ENCODE assay signal across 11 cellular contexts in the genomic region with DNA sequence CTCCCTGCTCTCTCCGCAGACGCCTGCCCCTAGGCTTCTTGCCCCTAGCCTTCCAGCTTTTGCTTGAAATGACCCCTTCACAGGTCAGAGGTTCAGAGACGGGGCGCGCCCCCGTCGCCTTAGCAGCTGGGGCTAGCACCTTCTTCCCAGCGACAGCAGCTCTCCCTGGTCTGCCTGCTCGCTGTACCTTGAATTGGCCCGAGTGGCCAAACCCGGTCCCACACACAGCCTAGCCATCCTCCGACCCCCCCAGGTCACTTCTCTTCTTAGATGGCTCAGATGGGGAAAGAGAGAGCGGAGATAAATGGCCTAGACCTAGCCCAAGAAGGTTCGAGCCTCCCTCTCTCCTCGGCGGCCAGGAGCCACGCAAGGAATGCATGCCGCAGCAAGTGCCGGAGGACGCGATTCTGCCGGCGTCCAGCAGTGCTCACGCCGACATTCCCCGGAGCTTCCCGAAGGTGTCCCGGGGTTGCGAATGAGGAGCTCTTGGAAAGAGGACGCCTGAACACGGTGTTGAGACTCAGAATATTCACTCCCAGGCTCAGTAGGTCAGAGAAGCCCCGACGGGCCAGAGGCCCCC. TPM values are rescaled to one million over a fixed set of nuclear protein-coding genes. Genes with fewer than 3 reads are reported as not detected.
DNase-seq lines count a peak whose midpoint lies in the region; TF ChIP-seq lines count a peak whose summit lies in the region.
"Had no signal": no experiment of that assay in that cellular context is flagged by ENCODE, and none has a peak within 500 bp of the region (broad histone marks: within the 10 kb centered on the region; RNA-seq: fewer than 3 reads in every experiment).

No MANE protein-coding gene starts in this region.

- peaks cover 5% of the 10 kb centered on the region for H3K4me1 Mint-ChIP-seq in activated CD4-positive, alpha-beta T cell treated with anti-CD3 and anti-CD28 coated beads, Interleukin-2, amount 10 ng/mL, durations not matched to agents 7 days and 5 days
- peaks cover 29% of the 10 kb centered on the region for H3K4me1 Mint-ChIP-seq in endodermal cell

- H3K27me3 ChIP-seq in endodermal cell (ENCODE audit: control insufficient read depth, insufficient read depth, low read length, poor library complexity, severe bottlenecking) (peaks cover 100% of the 10 kb centered on the region), sigmoid colon (peaks cover 53 to 100% (median 77%) of the 10 kb centered on the region in 3 donors)

- H3K9me3 ChIP-seq in endodermal cell (ENCODE audit: control insufficient read depth, low read length) (no peaks in the 10 kb centered on the region), sigmoid colon (no peaks in the 10 kb centered on the region)

- TF ChIP-seq CTCF in NB4 (IDR thresholded peaks at IDR 0.05; ENCODE audit: low read depth, low read length) (no peak), endodermal cell (conservative IDR thresholded peaks at IDR 0.05) (no peak), sigmoid colon (IDR thresholded peaks at IDR 0.05) (no peak)

- H3K36me3 Mint-ChIP-seq in activated CD4-positive, alpha-beta T cell treated with anti-CD3 and anti-CD28 coated beads, Interleukin-2, amount 10 ng/mL, durations not matched to agents 7 days and 5 days (ENCODE audit: low read depth), result no peaks in the 10 kb centered on the region
- no peaks in the 10 kb centered on the region for H3K36me3 Mint-ChIP-seq in endodermal cell (ENCODE audit: low read depth)

- CTCF ChIA-PET in activated CD4-positive, alpha-beta T cell treated with anti-CD3 and anti-CD28 coated beads, Interleukin-2, amount 10 ng/mL, durations not matched to agents 7 days and 5 days (lab: Charles Lee), result interaction anchor here (0.6 to 2.0 kb wide), 2 partner anchors 61 to 141 kb away, joined by 4 to 6 read pairs; no protein-coding TSS in a partner anchor

- no peak overlapping the region for H3K27ac Mint-ChIP-seq in activated CD4-positive, alpha-beta T cell treated with anti-CD3 and anti-CD28 coated beads, Interleukin-2, amount 10 ng/mL, durations not matched to agents 7 days and 5 days
- H3K27ac Mint-ChIP-seq in endodermal cell, result no peak overlapping the region

- POLR2A ChIA-PET in activated CD4-positive, alpha-beta T cell treated with anti-CD3 and anti-CD28 coated beads, Interleukin-2, amount 10 ng/mL, durations not matched to agents 7 days and 5 days (lab: Charles Lee), result no interaction called here

- DNase-seq in activated CD4-positive, alpha-beta T cell treated with anti-CD3 and anti-CD28 coated beads, Interleukin-2, amount 10 ng/mL, durations not matched to agents 7 days and 5 days, result no peak
- no peak for DNase-seq in activated CD4-positive, alpha-beta T cell treated with anti-CD3 and anti-CD28 coated beads, Interleukin-2, amount 50 U/mL, for 4 hours
- DNase-seq in NB4 (ENCODE audit: low read depth) (no peak), endodermal cell (peak; percentile 63), sigmoid colon (no peak), nucleus accumbens (lab: John Stamatoyannopoulos, UW) (no peak), MV-4-11 (lab: John Stamatoyannopoulos, UW) (no peak)
- DNase-seq in stimulated activated CD4-positive, alpha-beta T cell treated with anti-CD3 and anti-CD28 coated beads, Interleukin-1b, Interleukin-23, amount 100 ng/mL, for 48 hours, result no peak
- DNase-seq: activated gamma-delta T cell, NCI-H446 treated with DMSO at 0.1 percent for 48 hours had no signal

- TF ChIP-seq POLR2A in NB4 (IDR thresholded peaks at IDR 0.05; ENCODE audit: extremely low read depth, insufficient read length) (no peak), sigmoid colon (IDR thresholded peaks at IDR 0.05) (no peak)

- H3K4me1 ChIP-seq in endodermal cell (ENCODE audit: control insufficient read depth, insufficient read depth, low read length), result peaks cover 15% of the 10 kb centered on the region
- peaks cover 0 to 32% (median 21%) of the 10 kb centered on the region in 4 donors for H3K4me1 ChIP-seq in sigmoid colon

- H3K27ac ChIP-seq in endodermal cell (ENCODE audit: low read depth, low read length), result no peak overlapping the region
- peak overlapping the region in 1 of 4 donors; percentile 47 for H3K27ac ChIP-seq in sigmoid colon

- H3K27me3 Mint-ChIP-seq in activated CD4-positive, alpha-beta T cell treated with anti-CD3 and anti-CD28 coated beads, Interleukin-2, amount 10 ng/mL, durations not matched to agents 7 days and 5 days, result peaks cover 85% of the 10 kb centered on the region
- peaks cover 100% of the 10 kb centered on the region for H3K27me3 Mint-ChIP-seq in endodermal cell (ENCODE audit: insufficient read depth)

- 0 to 4% methylated on average over 3 to 33 of the region's 33 CpGs for WGBS in endodermal cell (ENCODE audit: insufficient coverage in 1 of 2, insufficient read length in 1 of 2), 2 experiments
- 2 to 4% methylated on average over 33 of the region's 33 CpGs for WGBS in sigmoid colon, 2 donors

- no peak overlapping the region for H3K9ac ChIP-seq in endodermal cell (ENCODE audit: extremely low read depth, low read length, poor library complexity, severe bottlenecking)

- peak overlapping the region; percentile 30 for H3K4me3 Mint-ChIP-seq in activated CD4-positive, alpha-beta T cell treated with anti-CD3 and anti-CD28 coated beads, Interleukin-2, amount 10 ng/mL, durations not matched to agents 7 days and 5 days
- peak overlapping the region; percentile 37 for H3K4me3 Mint-ChIP-seq in endodermal cell

- H3K9me3 Mint-ChIP-seq in activated CD4-positive, alpha-beta T cell treated with anti-CD3 and anti-CD28 coated beads, Interleukin-2, amount 10 ng/mL, durations not matched to agents 7 days and 5 days, result no peaks in the 10 kb centered on the region
- no peaks in the 10 kb centered on the region for H3K9me3 Mint-ChIP-seq in endodermal cell

- no peak for TF ChIP-seq EP300 in sigmoid colon (IDR thresholded peaks at IDR 0.05)

- H3K36me3 ChIP-seq in endodermal cell (ENCODE audit: control insufficient read depth, insufficient read depth, low read length) (no peaks in the 10 kb centered on the region), sigmoid colon (no peaks in the 10 kb centered on the region)

- H3K4me3 ChIP-seq in NB4 (ENCODE audit: low read depth, low read length) (peak overlapping the region; percentile 48), endodermal cell (ENCODE audit: low read length) (no peak overlapping the region), sigmoid colon (peak overlapping the region in 3 of 4 donors; percentile 15 to 19 (median 17))

- intact Hi-C loops in sigmoid colon (cut with DNase I), result no loop called here

RNA-seq across cellular contexts. Expression of gene CDX2, which starts 1.3 kb away (rescaled TPM):
- not detected for total RNA-seq in activated CD4-positive, alpha-beta T cell treated with anti-CD3 and anti-CD28 coated beads, Interleukin-2, amount 10 ng/mL, durations not matched to agents 7 days and 5 days
- total RNA-seq in endodermal cell, result not detected
- polyA plus RNA-seq in endodermal cell (2013, experiment 1 of 2), result 1.0 TPM
- 0.58 TPM for polyA plus RNA-seq in endodermal cell (2013, experiment 2 of 2)
- total RNA-seq in sigmoid colon, result not detected
- 100 to 1,000 TPM; 146 to 220 (median 168) TPM for polyA plus RNA-seq in sigmoid colon
- total RNA-seq: omental fat pad had no signal

RNA-seq across cellular contexts. Expression of gene URAD, which starts 20.7 kb away (rescaled TPM):
- total RNA-seq in activated CD4-positive, alpha-beta T cell treated with anti-CD3 and anti-CD28 coated beads, Interleukin-2, amount 10 ng/mL, durations not matched to agents 7 days and 5 days, result not detected
- total RNA-seq in endodermal cell, result not detected
- polyA plus RNA-seq in endodermal cell (2013, experiment 1 of 2), result 0.50 TPM
- 0.50 TPM for polyA plus RNA-seq in endodermal cell (2013, experiment 2 of 2)
- not detected for total RNA-seq in sigmoid colon
- 10 to 100 TPM; 15.4 to 30.6 (median 20.8) TPM for polyA plus RNA-seq in sigmoid colon

RNA-seq across cellular contexts. Expression of gene PDX1, which starts 48.0 kb away (rescaled TPM):
- total RNA-seq in activated CD4-positive, alpha-beta T cell treated with anti-CD3 and anti-CD28 coated beads, Interleukin-2, amount 10 ng/mL, durations not matched to agents 7 days and 5 days, result not detected
- total RNA-seq in endodermal cell, result not detected
- not detected for polyA plus RNA-seq in endodermal cell (2013, experiment 1 of 2)
- not detected for polyA plus RNA-seq in endodermal cell (2013, experiment 2 of 2)
- not detected for total RNA-seq in sigmoid colon
- under 1 TPM in 2 of 3 donors, not detected in 1; under 0.01 to 0.39 TPM for polyA plus RNA-seq in sigmoid colon
- total RNA-seq: omental fat pad had no signal
